32 cellular contexts compared by ENCODE assay signal in genomic region chr5:142481410-142481809, GRCh38.
"Had no signal": no experiment of that assay in that cellular context is flagged by ENCODE, and none has a peak within 500 bp of the region (broad histone marks: within the 10 kb centered on the region; RNA-seq: fewer than 3 reads in every experiment).

No MANE protein-coding gene starts in this region.

- H3K27me3 ChIP-seq: cardiac muscle cell had no signal

- H3K27ac ChIP-seq: cardiac muscle cell, VCaP had no signal

- H3K27ac Mint-ChIP-seq: activated B cell treated with CpG ODN at 0.5 μM for 24 hours; activated CD8-positive, alpha-beta T cell treated with anti-CD3 and anti-CD28 coated beads for 36 hours; activated naive CD8-positive, alpha-beta T cell treated with anti-CD3 and anti-CD28 coated beads for 36 hours; activated T-helper 1 cell treated with anti-CD3 and anti-CD28 coated beads, Interleukin-12 subunit alpha, Interleukin-12 subunit beta, Interleukin-2, Interleukin-4 antibody, amounts not matched to agents 30 ng/mL and 10 ng/mL and 1 ng/mL, durations not matched to agents 14 hours and 24 hours and 36 hours had no signal

- ATAC-seq: activated CD8-positive, alpha-beta T cell treated with anti-CD3 and anti-CD28 coated beads for 36 hours had no signal

- H3K4me3 ChIP-seq: cardiac muscle cell had no signal

- H3K4me3 Mint-ChIP-seq: activated B cell treated with CpG ODN at 0.5 μM for 24 hours; activated CD8-positive, alpha-beta T cell treated with anti-CD3 and anti-CD28 coated beads for 36 hours; activated naive CD8-positive, alpha-beta T cell treated with anti-CD3 and anti-CD28 coated beads for 36 hours; activated T-helper 1 cell treated with anti-CD3 and anti-CD28 coated beads, Interleukin-12 subunit alpha, Interleukin-12 subunit beta, Interleukin-2, Interleukin-4 antibody, amounts not matched to agents 30 ng/mL and 10 ng/mL and 1 ng/mL, durations not matched to agents 14 hours and 24 hours and 36 hours; central memory CD8-positive, alpha-beta T cell had no signal

- H3K4me1 Mint-ChIP-seq: activated B cell treated with CpG ODN at 0.5 μM for 24 hours; activated naive CD8-positive, alpha-beta T cell treated with anti-CD3 and anti-CD28 coated beads for 36 hours; central memory CD8-positive, alpha-beta T cell had no signal

- H3K36me3 ChIP-seq: cardiac muscle cell had no signal

- DNase-seq: activated B cell treated with CpG ODN at 0.5 μM for 24 hours; activated CD4-positive, alpha-beta T cell treated with anti-CD3 and anti-CD28 coated beads for 48 hours; activated CD4-positive, alpha-beta T cell treated with anti-CD3 and anti-CD28 coated beads, Interleukin-2, amount 50 U/mL, for 4 hours; activated CD4-positive, CD25-positive, alpha-beta regulatory T cell treated with anti-CD3 and anti-CD28 coated beads, Interleukin-2, amount 50 U/mL, for 72 hours; activated CD8-positive, alpha-beta T cell treated with anti-CD3 and anti-CD28 coated beads for 36 hours; activated effector memory CD4-positive, alpha-beta T cell treated with anti-CD3 and anti-CD28 coated beads, Interleukin-2, amount 50 U/mL, for 16 hours; activated naive CD4-positive, alpha-beta T cell; activated naive CD4-positive, alpha-beta T cell treated with anti-CD3 and anti-CD28 coated beads, Interleukin-2, amount 50 U/mL, for 16 hours; activated naive CD8-positive, alpha-beta T cell treated with anti-CD3 and anti-CD28 coated beads for 36 hours; activated T-cell treated with anti-CD3 and anti-CD28 coated beads, Interleukin-2, amount 50 U/mL, for 1 hour; amniotic stem cell; aorta; NCI-H1092 treated with DMSO at 0.1 percent for 48 hours; NCI-H1417; NCI-H146; NCI-H187; NCI-H2029 treated with DMSO at 0.1 percent for 48 hours; NCI-H2107; NCI-H2171; NCI-H510A; NCI-H526; NCI-H748 treated with DMSO at 0.1 percent for 48 hours; OCI-M1; Right ventricle myocardium superior; SW 1271; T-helper 1 cell; T-helper 2 cell; T-helper 9 cell had no signal
